17 cellular contexts compared by ENCODE assay signal in genomic region chr3:188955919-188956318, GRCh38.
A peak's percentile ranks its signal among the peaks of the same experiment; 100 is the strongest.
DNase-seq lines count a peak whose midpoint lies in the region; ATAC-seq and TF ChIP-seq lines count a peak whose summit lies in the region.
"Had no signal": no experiment of that assay in that cellular context is flagged by ENCODE, and none has a peak within 500 bp of the region (broad histone marks: within the 10 kb centered on the region; RNA-seq: fewer than 3 reads in every experiment).

No MANE protein-coding gene starts in this region.

- TF ChIP-seq EP300 in esophagus muscularis mucosa (IDR thresholded peaks at IDR 0.05) (no peak), stomach (IDR thresholded peaks at IDR 0.05) (no peak)

- no peak overlapping the region for H3K4me3 ChIP-seq in LNCaP clone FGC (ENCODE audit: low read depth, low read length)
- H3K4me3 ChIP-seq in esophagus muscularis mucosa: no peak overlapping the region
- H3K4me3 ChIP-seq in stomach: no peak overlapping the region

- TF ChIP-seq CTCF in LNCaP clone FGC (IDR thresholded peaks at IDR 0.05; ENCODE audit: control insufficient read depth, extremely low read depth, insufficient read depth): 0 out of 2 replicates have a peak, but pooled peaks have one; percentile 1
- TF ChIP-seq CTCF in esophagus muscularis mucosa (IDR thresholded peaks at IDR 0.05): no peak
- no peak for TF ChIP-seq CTCF in stomach (IDR thresholded peaks at IDR 0.05)

- H3K36me3 ChIP-seq in esophagus muscularis mucosa: no peaks in the 10 kb centered on the region
- no peaks in the 10 kb centered on the region for H3K36me3 ChIP-seq in stomach

- no peaks in the 10 kb centered on the region for H3K9me3 ChIP-seq in esophagus muscularis mucosa
- H3K9me3 ChIP-seq in stomach: no peaks in the 10 kb centered on the region

- WGBS in esophagus muscularis mucosa: 74% methylated on average over 4 of the region's 4 CpGs
- 45 to 61% (median 55%) methylated on average over 4 of the region's 4 CpGs for WGBS in stomach, 5 donors

- peak overlapping the region; percentile 2 to 28 (median 14) for H3K27ac ChIP-seq in esophagus muscularis mucosa (replicated peaks in 1 of 4)
- peak overlapping the region; percentile 15 for H3K27ac ChIP-seq in layer of hippocampus (ENCODE audit: low read depth, low read length)
- H3K27ac ChIP-seq in stomach: peak overlapping the region; percentile 25 to 74 (median 58)
- H3K27ac ChIP-seq: foreskin keratinocyte had no signal

- DNase-seq in LNCaP clone FGC (ENCODE audit: low read depth): no peak
- DNase-seq in esophagus muscularis mucosa (ENCODE audit: extremely low spot score): no peak
- no peak for DNase-seq in stomach
- no peak for DNase-seq in SHP77 (lab: John Stamatoyannopoulos, UW)
- no peak for DNase-seq in stimulated activated CD4-positive, alpha-beta T cell treated with anti-CD3 and anti-CD28 coated beads, Interleukin-4, amount 100 ng/mL, for 24 hours
- DNase-seq: activated naive CD4-positive, alpha-beta T cell treated with Interleukin-2 at 50 U/mL for 16 hours; anterior cingulate cortex; foreskin keratinocyte; H7; mammary epithelial cell; naive thymus-derived CD8-positive, alpha-beta T cell; NCI-H2029; NCI-H446 treated with DMSO at 0.1 percent for 48 hours; T-cell had no signal

- ATAC-seq in HG03045 (IDR thresholded peaks at IDR 0.05; ENCODE audit: unreplicated experiment): no peak
- no peak for ATAC-seq in activated CD4-positive, CD25-positive, alpha-beta regulatory T cell treated with anti-CD3 and anti-CD28 coated beads, Interleukin-2, amount 50 U/mL, for 24 hours
- ATAC-seq: foreskin keratinocyte; naive thymus-derived CD8-positive, alpha-beta T cell; T-cell had no signal

- H3K27me3 ChIP-seq in esophagus muscularis mucosa (no peaks in the 10 kb centered on the region), layer of hippocampus (ENCODE audit: control insufficient read depth, insufficient read depth, low read length) (no peaks in the 10 kb centered on the region), stomach (no peaks in the 10 kb centered on the region)
- H3K27me3 ChIP-seq: foreskin keratinocyte had no signal

- TF ChIP-seq POLR2A in esophagus muscularis mucosa (IDR thresholded peaks at IDR 0.05; ENCODE audit: low read depth) (no peak), stomach (IDR thresholded peaks at IDR 0.05) (no peak)

- H3K4me1 ChIP-seq in esophagus muscularis mucosa (peaks cover 21 to 36% (median 28%) of the 10 kb centered on the region in 4 donors), stomach (peaks cover 12 to 28% (median 22%) of the 10 kb centered on the region in 4 donors)

- intact Hi-C loops in esophagus muscularis mucosa (cut with DNase I): loop anchor here (10.0 kb wide), 1 partner anchor 681 kb away; no protein-coding TSS in a partner anchor
- intact Hi-C loops in stomach (cut with DNase I; ENCODE audit: low total_unique reads): no loop called here
